ENCODE assay signal across 2 cellular contexts in genomic region chr17:8300226-8300625, GRCh38.
TF ChIP-seq lines count a peak whose summit lies in the region.

No MANE protein-coding gene starts in this region.

TF ChIP-seq in IMR-90, 13 proteins besides CTCF, POLR2A, EP300 and RAD21:
- TF ChIP-seq MAFK (IDR thresholded peaks at IDR 0.05; ENCODE audit: low read depth, low read length) (no peak), ELK1 (IDR thresholded peaks at IDR 0.05; ENCODE audit: borderline replicate concordance, low read depth, low read length) (no peak), SMC3 (IDR thresholded peaks at IDR 0.05; ENCODE audit: low read depth, low read length) (no peak), RFX5 (IDR thresholded peaks at IDR 0.05; ENCODE audit: low read depth, low read length) (no peak), MAZ (IDR thresholded peaks at IDR 0.05; ENCODE audit: borderline replicate concordance, low read depth, low read length) (no peak), CHD1 (IDR thresholded peaks at IDR 0.05; ENCODE audit: low read depth, low read length) (no peak), BHLHE40 (IDR thresholded peaks at IDR 0.05; ENCODE audit: low read depth, low read length) (no peak), FOS (IDR thresholded peaks at IDR 0.05; ENCODE audit: low read depth, low read length) (no peak), MXI1 (IDR thresholded peaks at IDR 0.05; ENCODE audit: borderline replicate concordance, low read depth, low read length) (no peak), NFE2L2 (IDR thresholded peaks at IDR 0.05; ENCODE audit: low read depth, low read length) (no peak), CEBPB (IDR thresholded peaks at IDR 0.05; ENCODE audit: low read depth, low read length) (no peak), RCOR1 (IDR thresholded peaks at IDR 0.05; ENCODE audit: insufficient replicate concordance, low read length) (no peak), USF2 (IDR thresholded peaks at IDR 0.05; ENCODE audit: low read depth, low read length) (no peak)

TF ChIP-seq in neural cell, 6 proteins besides CTCF, POLR2A, EP300 and RAD21:
- no peak for TF ChIP-seq POLR2AphosphoS5 (IDR thresholded peaks at IDR 0.05)
- no peak for TF ChIP-seq SMC3 (conservative IDR thresholded peaks at IDR 0.05; ENCODE audit: poor library complexity)
- TF ChIP-seq TAF1 (IDR thresholded peaks at IDR 0.05; ENCODE audit: low read depth) = no peak
- no peak for TF ChIP-seq MXI1 (conservative IDR thresholded peaks at IDR 0.05; ENCODE audit: poor library complexity, severe bottlenecking)
- no peak for TF ChIP-seq REST (IDR thresholded peaks at IDR 0.05; ENCODE audit: borderline replicate concordance)
- TF ChIP-seq EZH2 (IDR thresholded peaks at IDR 0.05; ENCODE audit: borderline replicate concordance, insufficient read depth, low read length, poor library complexity, severe bottlenecking) = no peak
